1 cellular context compared by ENCODE assay signal in the genomic region with DNA sequence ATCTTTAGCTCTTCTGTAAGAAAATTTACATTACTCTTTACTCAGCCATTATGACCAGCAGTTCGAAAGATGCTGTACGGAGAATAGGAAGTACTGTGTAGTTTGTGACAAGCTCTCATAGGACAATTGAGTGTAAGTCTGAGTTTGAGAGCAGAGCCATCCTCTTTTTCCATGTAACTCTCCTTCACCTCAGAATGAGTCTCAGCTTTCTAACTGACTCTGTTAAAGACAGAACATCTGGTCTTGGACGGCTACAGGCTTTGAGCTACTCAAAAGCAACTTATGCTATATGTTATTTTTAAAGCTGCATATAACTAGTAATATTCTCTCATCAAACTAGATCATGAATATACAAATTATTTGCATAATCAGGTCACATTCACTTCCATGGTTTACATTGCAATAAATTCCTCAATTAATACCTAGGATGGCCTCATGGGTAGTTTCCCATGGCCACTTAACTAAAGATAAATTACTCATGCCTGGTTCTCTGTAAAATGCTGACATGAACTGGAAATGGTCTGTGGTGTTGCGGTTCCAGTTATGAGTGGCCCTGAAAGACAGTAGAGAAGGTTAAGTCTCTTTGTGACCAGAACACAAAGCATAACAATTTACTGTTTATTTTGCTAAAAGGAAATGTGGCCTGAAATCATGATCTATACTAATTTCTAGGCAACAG.
A peak's percentile ranks its signal among the peaks of the same experiment; 100 is the strongest.
TF ChIP-seq lines count a peak whose summit lies in the region.

No MANE protein-coding gene starts in this region.

TF ChIP-seq in GM12878, 131 proteins besides CTCF, POLR2A, EP300 and RAD21 (continued from another document):
- TF ChIP-seq ATF2 (IDR thresholded peaks at IDR 0.05; ENCODE audit: low read length) (peak; percentile 98), RELA (IDR thresholded peaks at IDR 0.05; ENCODE audit: borderline replicate concordance, partially characterized antibody) (no peak), BMI1 (IDR thresholded peaks at IDR 0.05; ENCODE audit: borderline replicate concordance) (peak; percentile 81), RUNX3 (IDR thresholded peaks at IDR 0.05; ENCODE audit: low read length) (peak; percentile 100), SREBF2 (IDR thresholded peaks at IDR 0.05; ENCODE audit: low read length) (no peak), TCF3 (IDR thresholded peaks at IDR 0.05; ENCODE audit: borderline replicate concordance, insufficient read depth, low read depth, low read length) (peak; percentile 28; the same call in 1 of the 2 replicates), FOXM1 (IDR thresholded peaks at IDR 0.05; ENCODE audit: low read depth, low read length) (peak; percentile 92), KAT2A (conservative IDR thresholded peaks at IDR 0.05; ENCODE audit: control insufficient read depth, low read depth, low read length) (no peak), BHLHE40 (IDR thresholded peaks at IDR 0.05; ENCODE audit: borderline replicate concordance in 1 of 2, low read depth in 2 of 2, low read length in 1 of 2) (peak; percentile 45 to 60; a peak in 2 of 4 replicates), PAX5 (IDR thresholded peaks at IDR 0.05; ENCODE audit: borderline replicate concordance, low read depth, low read length) (peak; percentile 89), MTA2 (IDR thresholded peaks at IDR 0.05; ENCODE audit: low read depth) (peak; percentile 94), ZNF217 (IDR thresholded peaks at IDR 0.05) (peak; percentile 80), RB1 (IDR thresholded peaks at IDR 0.05; ENCODE audit: borderline replicate concordance) (no peak), CHD2 (IDR thresholded peaks at IDR 0.05; ENCODE audit: borderline replicate concordance, low read depth, low read length) (no peak), CREB1 (IDR thresholded peaks at IDR 0.05; ENCODE audit: low read depth) (no peak), E2F8 (IDR thresholded peaks at IDR 0.05; ENCODE audit: low read depth, partially characterized antibody) (no peak)
- TF ChIP-seq, protein P1, sequence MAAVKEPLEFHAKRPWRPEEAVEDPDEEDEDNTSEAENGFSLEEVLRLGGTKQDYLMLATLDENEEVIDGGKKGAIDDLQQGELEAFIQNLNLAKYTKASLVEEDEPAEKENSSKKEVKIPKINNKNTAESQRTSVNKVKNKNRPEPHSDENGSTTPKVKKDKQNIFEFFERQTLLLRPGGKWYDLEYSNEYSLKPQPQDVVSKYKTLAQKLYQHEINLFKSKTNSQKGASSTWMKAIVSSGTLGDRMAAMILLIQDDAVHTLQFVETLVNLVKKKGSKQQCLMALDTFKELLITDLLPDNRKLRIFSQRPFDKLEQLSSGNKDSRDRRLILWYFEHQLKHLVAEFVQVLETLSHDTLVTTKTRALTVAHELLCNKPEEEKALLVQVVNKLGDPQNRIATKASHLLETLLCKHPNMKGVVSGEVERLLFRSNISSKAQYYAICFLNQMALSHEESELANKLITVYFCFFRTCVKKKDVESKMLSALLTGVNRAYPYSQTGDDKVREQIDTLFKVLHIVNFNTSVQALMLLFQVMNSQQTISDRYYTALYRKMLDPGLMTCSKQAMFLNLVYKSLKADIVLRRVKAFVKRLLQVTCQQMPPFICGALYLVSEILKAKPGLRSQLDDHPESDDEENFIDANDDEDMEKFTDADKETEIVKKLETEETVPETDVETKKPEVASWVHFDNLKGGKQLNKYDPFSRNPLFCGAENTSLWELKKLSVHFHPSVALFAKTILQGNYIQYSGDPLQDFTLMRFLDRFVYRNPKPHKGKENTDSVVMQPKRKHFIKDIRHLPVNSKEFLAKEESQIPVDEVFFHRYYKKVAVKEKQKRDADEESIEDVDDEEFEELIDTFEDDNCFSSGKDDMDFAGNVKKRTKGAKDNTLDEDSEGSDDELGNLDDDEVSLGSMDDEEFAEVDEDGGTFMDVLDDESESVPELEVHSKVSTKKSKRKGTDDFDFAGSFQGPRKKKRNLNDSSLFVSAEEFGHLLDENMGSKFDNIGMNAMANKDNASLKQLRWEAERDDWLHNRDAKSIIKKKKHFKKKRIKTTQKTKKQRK (IDR thresholded peaks at IDR 0.05; ENCODE audit: low read depth, low read length) = no peak
